ENCODE assay signal across 20 cellular contexts in the genomic region with DNA sequence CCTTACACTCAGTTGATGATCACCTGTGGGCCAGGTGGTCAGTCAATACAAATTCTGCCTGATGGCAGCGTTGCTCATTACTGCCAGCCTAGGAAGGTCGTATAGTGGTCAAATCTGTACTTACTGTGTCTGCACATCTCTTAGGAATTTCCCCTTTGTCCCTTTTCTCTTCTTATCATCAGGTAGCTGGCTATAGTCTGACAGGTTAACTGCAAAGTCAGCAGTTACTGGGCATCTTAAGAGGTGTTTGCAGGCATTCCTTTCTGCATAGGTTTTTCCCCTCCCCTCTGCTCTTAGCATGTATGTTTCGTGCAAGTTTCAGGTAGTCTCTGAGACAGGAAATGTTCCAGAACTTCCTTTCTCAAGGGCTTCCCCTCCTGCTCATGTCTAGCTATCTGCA.
DNase-seq lines count a peak whose midpoint lies in the region; ATAC-seq and TF ChIP-seq lines count a peak whose summit lies in the region.
"Had no signal": no experiment of that assay in that cellular context is flagged by ENCODE, and none has a peak within 500 bp of the region (broad histone marks: within the 10 kb centered on the region; RNA-seq: fewer than 3 reads in every experiment).

No MANE protein-coding gene starts in this region.

- CTCF ChIA-PET in activated CD8-positive, alpha-beta T cell treated with anti-CD3 and anti-CD28 coated beads for 36 hours (lab: Charles Lee) = no interaction called here

- H3K27ac ChIP-seq in MM.1S (ENCODE audit: low read length) = peak overlapping the region; percentile 11; the same call in 1 of the 2 replicates
- peak overlapping the region; percentile 81 for H3K27ac ChIP-seq in hepatocyte
- H3K27ac ChIP-seq in SJCRH30 = no peak overlapping the region
- H3K27ac ChIP-seq in stomach = no peak overlapping the region
- H3K27ac ChIP-seq: 22Rv1, HL-60 had no signal

- DNase-seq in DMS53 (lab: John Stamatoyannopoulos, UW) = peak; percentile 9
- DNase-seq in DMS53 treated with DMSO at 0.1 percent for 48 hours (lab: John Stamatoyannopoulos, UW; ENCODE audit: unreplicated experiment) = no peak
- DNase-seq in MM.1S = peak; percentile 92
- DNase-seq in hepatocyte (ENCODE audit: low spot score) = peak; percentile 71
- no peak for DNase-seq in SJCRH30
- no peak for DNase-seq in stomach
- DNase-seq in activated CD8-positive, alpha-beta T cell treated with anti-CD3 and anti-CD28 coated beads for 36 hours = no peak
- DNase-seq: DMS153; MG63; NCI-H1417; NCI-H1694; NCI-H2029 treated with DMSO at 0.1 percent for 48 hours; NCI-H446 treated with DMSO at 0.1 percent for 48 hours; NK-92 treated with Interleukin-12 subunit alpha and Interleukin-12 subunit beta, amount 100 ng/mL, for 24 hours; PC-3 had no signal

- no peaks in the 10 kb centered on the region for H3K9me3 Mint-ChIP-seq in activated CD8-positive, alpha-beta T cell treated with anti-CD3 and anti-CD28 coated beads for 36 hours

- no peak for ATAC-seq in activated CD8-positive, alpha-beta T cell treated with anti-CD3 and anti-CD28 coated beads for 36 hours
- ATAC-seq in GM18868 (IDR thresholded peaks at IDR 0.05; ENCODE audit: unreplicated experiment) = no peak
- ATAC-seq: GM12878, PC-3, SK-N-SH treated with all-trans-retinoic acid at 6 μM for 48 hours had no signal

- no peak for TF ChIP-seq CTCF in MM.1S (IDR thresholded peaks at IDR 0.05; ENCODE audit: low read length)
- no peak for TF ChIP-seq CTCF in hepatocyte (IDR thresholded peaks at IDR 0.05; ENCODE audit: poor library complexity)
- no peak for TF ChIP-seq CTCF in stomach (IDR thresholded peaks at IDR 0.05)
- TF ChIP-seq CTCF in activated CD8-positive, alpha-beta T cell treated with anti-CD3 and anti-CD28 coated beads for 36 hours (IDR thresholded peaks at IDR 0.05) = no peak

- H3K27me3 ChIP-seq in MM.1S (replicated peaks; ENCODE audit: insufficient read depth, low read length) = no peaks in the 10 kb centered on the region
- no peaks in the 10 kb centered on the region for H3K27me3 ChIP-seq in hepatocyte
- H3K27me3 ChIP-seq in SJCRH30 = no peaks in the 10 kb centered on the region
- no peaks in the 10 kb centered on the region for H3K27me3 ChIP-seq in stomach
- H3K27me3 ChIP-seq: MG63 had no signal

- H4K20me1 ChIP-seq in MM.1S (ENCODE audit: insufficient read depth, low read length) = no peaks in the 10 kb centered on the region
- no peaks in the 10 kb centered on the region for H4K20me1 ChIP-seq in hepatocyte (ENCODE audit: insufficient read depth, poor library complexity, severe bottlenecking)

- H2AFZ ChIP-seq in MM.1S (ENCODE audit: low read length) (no peak overlapping the region), hepatocyte (no peak overlapping the region)

- H3K9me2 ChIP-seq in MM.1S (replicated peaks; ENCODE audit: insufficient read depth, low read length) = no peaks in the 10 kb centered on the region
- H3K9me2 ChIP-seq in hepatocyte (replicated peaks; ENCODE audit: insufficient read depth) = no peaks in the 10 kb centered on the region

- no peaks in the 10 kb centered on the region for H3K36me3 ChIP-seq in MM.1S (replicated peaks; ENCODE audit: insufficient read depth, low read length)
- no peaks in the 10 kb centered on the region for H3K36me3 ChIP-seq in hepatocyte (replicated peaks; ENCODE audit: insufficient read depth, low read depth)
- no peaks in the 10 kb centered on the region for H3K36me3 ChIP-seq in SJCRH30
- H3K36me3 ChIP-seq in stomach = no peaks in the 10 kb centered on the region
- H3K36me3 ChIP-seq: MG63 had no signal

- no peaks in the 10 kb centered on the region for H3K4me1 Mint-ChIP-seq in activated CD8-positive, alpha-beta T cell treated with anti-CD3 and anti-CD28 coated beads for 36 hours (ENCODE audit: low read depth)

- 29% methylated on average over 3 of the region's 3 CpGs for WGBS in hepatocyte (ENCODE audit: low lambda C conversion rate, missing lambda C conversion rate)
- WGBS in stomach, 5 donors = 15 to 37% (median 31%) methylated on average over 3 of the region's 3 CpGs

- POLR2A ChIA-PET in activated CD8-positive, alpha-beta T cell treated with anti-CD3 and anti-CD28 coated beads for 36 hours (lab: Charles Lee) = no interaction called here

- TF ChIP-seq POLR2A in stomach (IDR thresholded peaks at IDR 0.05) = no peak

- H3K4me3 ChIP-seq in MM.1S (ENCODE audit: low read length) = no peak overlapping the region
- H3K4me3 ChIP-seq in hepatocyte = no peak overlapping the region
- H3K4me3 ChIP-seq in SJCRH30 = no peak overlapping the region
- no peak overlapping the region for H3K4me3 ChIP-seq in stomach
- H3K4me3 ChIP-seq: GM12878, MG63 had no signal

- no peak overlapping the region for H3K9ac ChIP-seq in MM.1S (ENCODE audit: low read length)

- H3K4me1 ChIP-seq in MM.1S (ENCODE audit: low read length) = peaks cover 32% of the 10 kb centered on the region
- peaks cover 5% of the 10 kb centered on the region for H3K4me1 ChIP-seq in hepatocyte (ENCODE audit: insufficient read depth)
- no peaks in the 10 kb centered on the region for H3K4me1 ChIP-seq in SJCRH30
- no peaks in the 10 kb centered on the region for H3K4me1 ChIP-seq in stomach

- TF ChIP-seq EP300 in stomach (IDR thresholded peaks at IDR 0.05) = no peak

- no peak overlapping the region for H3K27ac Mint-ChIP-seq in activated CD8-positive, alpha-beta T cell treated with anti-CD3 and anti-CD28 coated beads for 36 hours

- H3K36me3 Mint-ChIP-seq in activated CD8-positive, alpha-beta T cell treated with anti-CD3 and anti-CD28 coated beads for 36 hours (ENCODE audit: low read depth) = no peaks in the 10 kb centered on the region

- intact Hi-C loops in stomach (cut with DNase I; ENCODE audit: low total_unique reads) = no loop called here
- intact Hi-C loops in activated CD8-positive, alpha-beta T cell treated with anti-CD3 and anti-CD28 coated beads for 36 hours (cut with micrococcal nuclease) = no loop called here

- H3K79me2 ChIP-seq in MM.1S (ENCODE audit: low read length) (no peaks in the 10 kb centered on the region), hepatocyte (no peaks in the 10 kb centered on the region)

- peaks cover 12% of the 10 kb centered on the region; the same call in 1 of the 2 replicates for H3F3A ChIP-seq in MM.1S (ENCODE audit: insufficient read depth, low read length)

- H3K9me3 ChIP-seq in MM.1S (replicated peaks; ENCODE audit: insufficient read depth, low read length) (no peaks in the 10 kb centered on the region), hepatocyte (ENCODE audit: low read depth) (no peaks in the 10 kb centered on the region), SJCRH30 (replicated peaks) (no peaks in the 10 kb centered on the region), stomach (no peaks in the 10 kb centered on the region)
- H3K9me3 ChIP-seq: MG63 had no signal

- no peak overlapping the region for H3K4me3 Mint-ChIP-seq in activated CD8-positive, alpha-beta T cell treated with anti-CD3 and anti-CD28 coated beads for 36 hours

- no peaks in the 10 kb centered on the region for H3K27me3 Mint-ChIP-seq in activated CD8-positive, alpha-beta T cell treated with anti-CD3 and anti-CD28 coated beads for 36 hours

- H3K4me2 ChIP-seq in MM.1S (ENCODE audit: low read depth, low read length) (peak overlapping the region; percentile 56), hepatocyte (peak overlapping the region; percentile 13)

Comparison
In these comparisons a context has a peak if more than half of its experiments do, and no peak if none do; other contexts are left out.
1. DNase-seq: peak in DMS53 (single experiment), MM.1S (single experiment) and hepatocyte (single experiment); none in DMS53 treated with DMSO at 0.1 percent for 48 hours (single experiment), SJCRH30 (0 of 2), stomach (single experiment) and activated CD8-positive, alpha-beta T cell treated with anti-CD3 and anti-CD28 coated beads for 36 hours (single experiment).
2. H3K27ac ChIP-seq: peak in MM.1S (single experiment) and hepatocyte (single experiment); none in SJCRH30 (single experiment) and stomach (0 of 5).